Comparison of ENCODE assay signal across 21 cellular contexts in genomic region chr7:143477501-143478150, GRCh38. TPM values are rescaled to one million over a fixed set of nuclear protein-coding genes. Genes with fewer than 3 reads are reported as not detected.
"Had no signal": no experiment of that assay in that cellular context is flagged by ENCODE, and none has a peak within 500 bp of the region (broad histone marks: within the 10 kb centered on the region; RNA-seq: fewer than 3 reads in every experiment).

A gene with protein sequence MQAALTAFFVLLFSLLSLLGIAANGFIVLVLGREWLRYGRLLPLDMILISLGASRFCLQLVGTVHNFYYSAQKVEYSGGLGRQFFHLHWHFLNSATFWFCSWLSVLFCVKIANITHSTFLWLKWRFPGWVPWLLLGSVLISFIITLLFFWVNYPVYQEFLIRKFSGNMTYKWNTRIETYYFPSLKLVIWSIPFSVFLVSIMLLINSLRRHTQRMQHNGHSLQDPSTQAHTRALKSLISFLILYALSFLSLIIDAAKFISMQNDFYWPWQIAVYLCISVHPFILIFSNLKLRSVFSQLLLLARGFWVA (plus strand): TSS chr7:143477873. CDS start chr7:143477873, 0 bp downstream.

- DNase-seq: activated CD4-positive, alpha-beta T cell treated with anti-CD3 and anti-CD28 coated beads, Interleukin-2, amount 50 U/mL, for 1 hour; activated CD8-positive, alpha-beta memory T cell treated with anti-CD3 and anti-CD28 coated beads for 24 hours; activated gamma-delta T cell treated with Interleukin-2 at 50 U/mL for 16 hours; anterior cingulate cortex; brain microvascular endothelial cell; effector CD8-positive, alpha-beta T cell; foreskin melanocyte; heart right ventricle; mammary epithelial cell; naive B cell; posterior cingulate gyrus; stimulated activated CD4-positive, alpha-beta T cell treated with anti-CD3 and anti-CD28 coated beads, Interleukin-4, amount 100 ng/mL, for 4 hours; stimulated activated CD8-positive, alpha-beta memory T cell treated with anti-CD3 and anti-CD28 coated beads, Interleukin-4, amount 100 ng/mL, for 48 hours; SW 1271; testis had no signal

- H3K36me3 Mint-ChIP-seq: activated naive CD8-positive, alpha-beta T cell; naive B cell had no signal

- H3K4me2 ChIP-seq: smooth muscle cell had no signal

- ATAC-seq: heart right ventricle, left lobe of liver had no signal

- H3K27me3 ChIP-seq: brain microvascular endothelial cell, heart right ventricle, testis had no signal

- H3K27ac Mint-ChIP-seq: activated naive CD8-positive, alpha-beta T cell; stimulated activated naive CD8-positive, alpha-beta T cell treated with anti-CD3 and anti-CD28 coated beads, Interleukin-15, Interleukin-2, amounts not matched to agents 100 ng/mL and 50 ng/mL, for 24 hours had no signal

- H3K9me3 ChIP-seq: testis had no signal

- H3K36me3 ChIP-seq: brain microvascular endothelial cell, heart right ventricle had no signal

- H3K4me1 Mint-ChIP-seq: naive B cell had no signal

- H3K4me3 Mint-ChIP-seq: activated naive CD8-positive, alpha-beta T cell; naive B cell; stimulated activated naive CD8-positive, alpha-beta T cell treated with anti-CD3 and anti-CD28 coated beads, Interleukin-15, Interleukin-2, amounts not matched to agents 100 ng/mL and 50 ng/mL, for 24 hours had no signal

- H3K27me3 Mint-ChIP-seq: activated naive CD8-positive, alpha-beta T cell; stimulated activated naive CD8-positive, alpha-beta T cell treated with anti-CD3 and anti-CD28 coated beads, Interleukin-15, Interleukin-2, amounts not matched to agents 100 ng/mL and 50 ng/mL, for 24 hours had no signal

- H3K27ac ChIP-seq: brain microvascular endothelial cell, testis had no signal

- H3K4me1 ChIP-seq: testis had no signal

- FAIRE-seq: urothelium cell line had no signal

- H3K4me3 ChIP-seq: heart right ventricle, smooth muscle cell, testis had no signal

RNA-seq across cellular contexts. Expression of the gene that starts here (rescaled TPM):
- total RNA-seq: mammary epithelial cell; smooth muscle cell; T-helper 2 cell treated with Interferon-gamma antibody and Interleukin-4, amounts not matched to agents 100 ng/mL and 5 ng/mL, for 36 hours had no signal
- polyA plus RNA-seq: heart right ventricle, mammary epithelial cell, smooth muscle cell had no signal
